Comparison of ENCODE assay signal across 1 cellular context in genomic region chr22:35399678-35400334, GRCh38.
A peak's percentile ranks its signal among the peaks of the same experiment; 100 is the strongest.
TF ChIP-seq lines count a peak whose summit lies in the region.

TSS of gene MCM5 (plus strand) at chr22:35400140. CDS start at chr22:35400439, 299 bp downstream.

TF ChIP-seq in HEK293, 187 proteins besides CTCF, POLR2A, EP300 and RAD21 (continued from another document and continues in another):
- TF ChIP-seq ZNF148 (tag by site-specific recombination; IDR thresholded peaks at IDR 0.05; ENCODE audit: borderline replicate concordance) (no peak), ZNF707 (tag by site-specific recombination; IDR thresholded peaks at IDR 0.05) (no peak), ZNF292 (tag by site-specific recombination; IDR thresholded peaks at IDR 0.05; ENCODE audit: borderline replicate concordance, low read depth) (no peak), ZNF791 (tag by site-specific recombination; IDR thresholded peaks at IDR 0.05) (no peak), ZNF837 (tag by site-specific recombination; IDR thresholded peaks at IDR 0.05) (no peak), ZBTB7A (tag by site-specific recombination; IDR thresholded peaks at IDR 0.05; ENCODE audit: low read depth) (peak; percentile 32; the same call in 1 of the 2 replicates), ZNF426 (tag by site-specific recombination; IDR thresholded peaks at IDR 0.05) (no peak), SALL2 (tag by site-specific recombination; IDR thresholded peaks at IDR 0.05; ENCODE audit: borderline replicate concordance) (no peak), ZNF19 (tag by site-specific recombination; IDR thresholded peaks at IDR 0.05; ENCODE audit: low read depth) (no peak), ZNF76 (tag by site-specific recombination; IDR thresholded peaks at IDR 0.05; ENCODE audit: borderline replicate concordance, low read depth) (peak; percentile 56), INSM2 (tag by site-specific recombination; IDR thresholded peaks at IDR 0.05) (0 out of 2 replicates have a peak, but pooled peaks have one; percentile 45), MZF1 (tag by site-specific recombination; IDR thresholded peaks at IDR 0.05; ENCODE audit: borderline replicate concordance) (no peak), ZNF211 (tag by site-specific recombination; IDR thresholded peaks at IDR 0.05; ENCODE audit: low read depth) (no peak), ZNF394 (tag by site-specific recombination; IDR thresholded peaks at IDR 0.05; ENCODE audit: borderline replicate concordance) (no peak), YY1 (tag by site-specific recombination; IDR thresholded peaks at IDR 0.05) (peak; percentile 96), ZNF23 (tag by site-specific recombination; IDR thresholded peaks at IDR 0.05; ENCODE audit: borderline replicate concordance) (no peak), ZFP69B (tag by site-specific recombination; IDR thresholded peaks at IDR 0.05) (peak; percentile 67), MYNN (tag by site-specific recombination; IDR thresholded peaks at IDR 0.05; ENCODE audit: borderline replicate concordance) (no peak), ZNF248 (tag by site-specific recombination; IDR thresholded peaks at IDR 0.05) (no peak), RBAK (tag by site-specific recombination; IDR thresholded peaks at IDR 0.05) (no peak), ZNF169 (tag by site-specific recombination; IDR thresholded peaks at IDR 0.05) (no peak), ZNF600 (tag by site-specific recombination; IDR thresholded peaks at IDR 0.05) (0 out of 2 replicates have a peak, but pooled peaks have one; percentile 52), EGR2 (tag by site-specific recombination; IDR thresholded peaks at IDR 0.05; ENCODE audit: low read depth) (no peak), ZNF501 (tag by site-specific recombination; IDR thresholded peaks at IDR 0.05) (no peak), ZNF416 (tag by site-specific recombination; IDR thresholded peaks at IDR 0.05) (no peak), ZNF677 (tag by site-specific recombination; IDR thresholded peaks at IDR 0.05) (no peak), ZBTB48 (tag by site-specific recombination; IDR thresholded peaks at IDR 0.05) (no peak), ZNF423 (tag by site-specific recombination; IDR thresholded peaks at IDR 0.05) (no peak), ZNF664 (tag by site-specific recombination; IDR thresholded peaks at IDR 0.05) (no peak), ELK4 (IDR thresholded peaks at IDR 0.05; ENCODE audit: borderline replicate concordance, low read depth, low read length) (peak; percentile 95), ZBTB8A (tag by site-specific recombination; IDR thresholded peaks at IDR 0.05) (peak; percentile 99), ZNF571 (tag by site-specific recombination; IDR thresholded peaks at IDR 0.05) (no peak), GLIS1 (tag by site-specific recombination; IDR thresholded peaks at IDR 0.05) (peak; percentile 18; the same call in 1 of the 2 replicates), ZBTB11 (tag by site-specific recombination; conservative IDR thresholded peaks at IDR 0.05; ENCODE audit: low read depth) (peak; percentile 91), ZNF138 (tag by site-specific recombination; IDR thresholded peaks at IDR 0.05; ENCODE audit: borderline replicate concordance) (no peak), SCRT1 (tag by site-specific recombination; IDR thresholded peaks at IDR 0.05; ENCODE audit: borderline replicate concordance) (0 out of 2 replicates have a peak, but pooled peaks have one; percentile 61), ZBTB20 (tag by site-specific recombination; IDR thresholded peaks at IDR 0.05) (no peak; the same call in 1 of the 2 replicates), ZBTB17 (tag by site-specific recombination; IDR thresholded peaks at IDR 0.05) (peak; percentile 75)
- TF ChIP-seq, protein P1, sequence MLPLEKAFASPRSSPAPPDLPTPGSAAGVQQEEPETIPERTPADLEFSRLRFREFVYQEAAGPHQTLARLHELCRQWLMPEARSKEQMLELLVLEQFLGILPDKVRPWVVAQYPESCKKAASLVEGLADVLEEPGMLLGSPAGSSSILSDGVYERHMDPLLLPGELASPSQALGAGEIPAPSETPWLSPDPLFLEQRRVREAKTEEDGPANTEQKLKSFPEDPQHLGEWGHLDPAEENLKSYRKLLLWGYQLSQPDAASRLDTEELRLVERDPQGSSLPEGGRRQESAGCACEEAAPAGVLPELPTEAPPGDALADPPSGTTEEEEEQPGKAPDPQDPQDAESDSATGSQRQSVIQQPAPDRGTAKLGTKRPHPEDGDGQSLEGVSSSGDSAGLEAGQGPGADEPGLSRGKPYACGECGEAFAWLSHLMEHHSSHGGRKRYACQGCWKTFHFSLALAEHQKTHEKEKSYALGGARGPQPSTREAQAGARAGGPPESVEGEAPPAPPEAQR (tag by site-specific recombination; IDR thresholded peaks at IDR 0.05) = peak; percentile 46; the same call in 1 of the 2 replicates
- TF ChIP-seq, protein P2, sequence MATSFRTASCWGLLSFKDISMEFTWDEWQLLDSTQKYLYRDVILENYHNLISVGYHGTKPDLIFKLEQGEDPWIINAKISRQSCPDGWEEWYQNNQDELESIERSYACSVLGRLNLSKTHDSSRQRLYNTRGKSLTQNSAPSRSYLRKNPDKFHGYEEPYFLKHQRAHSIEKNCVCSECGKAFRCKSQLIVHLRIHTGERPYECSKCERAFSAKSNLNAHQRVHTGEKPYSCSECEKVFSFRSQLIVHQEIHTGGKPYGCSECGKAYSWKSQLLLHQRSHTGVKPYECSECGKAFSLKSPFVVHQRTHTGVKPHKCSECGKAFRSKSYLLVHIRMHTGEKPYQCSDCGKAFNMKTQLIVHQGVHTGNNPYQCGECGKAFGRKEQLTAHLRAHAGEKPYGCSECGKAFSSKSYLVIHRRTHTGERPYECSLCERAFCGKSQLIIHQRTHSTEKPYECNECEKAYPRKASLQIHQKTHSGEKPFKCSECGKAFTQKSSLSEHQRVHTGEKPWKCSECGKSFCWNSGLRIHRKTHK (tag by site-specific recombination; IDR thresholded peaks at IDR 0.05) = no peak
- TF ChIP-seq, protein P3, sequence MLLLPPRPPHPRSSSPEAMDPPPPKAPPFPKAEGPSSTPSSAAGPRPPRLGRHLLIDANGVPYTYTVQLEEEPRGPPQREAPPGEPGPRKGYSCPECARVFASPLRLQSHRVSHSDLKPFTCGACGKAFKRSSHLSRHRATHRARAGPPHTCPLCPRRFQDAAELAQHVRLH (tag by site-specific recombination; IDR thresholded peaks at IDR 0.05) = no peak
- TF ChIP-seq, protein P4, sequence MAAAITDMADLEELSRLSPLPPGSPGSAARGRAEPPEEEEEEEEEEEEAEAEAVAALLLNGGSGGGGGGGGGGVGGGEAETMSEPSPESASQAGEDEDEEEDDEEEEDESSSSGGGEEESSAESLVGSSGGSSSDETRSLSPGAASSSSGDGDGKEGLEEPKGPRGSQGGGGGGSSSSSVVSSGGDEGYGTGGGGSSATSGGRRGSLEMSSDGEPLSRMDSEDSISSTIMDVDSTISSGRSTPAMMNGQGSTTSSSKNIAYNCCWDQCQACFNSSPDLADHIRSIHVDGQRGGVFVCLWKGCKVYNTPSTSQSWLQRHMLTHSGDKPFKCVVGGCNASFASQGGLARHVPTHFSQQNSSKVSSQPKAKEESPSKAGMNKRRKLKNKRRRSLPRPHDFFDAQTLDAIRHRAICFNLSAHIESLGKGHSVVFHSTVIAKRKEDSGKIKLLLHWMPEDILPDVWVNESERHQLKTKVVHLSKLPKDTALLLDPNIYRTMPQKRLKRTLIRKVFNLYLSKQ (tag by site-specific recombination; IDR thresholded peaks at IDR 0.05; ENCODE audit: borderline replicate concordance) = no peak
- TF ChIP-seq, protein P5, sequence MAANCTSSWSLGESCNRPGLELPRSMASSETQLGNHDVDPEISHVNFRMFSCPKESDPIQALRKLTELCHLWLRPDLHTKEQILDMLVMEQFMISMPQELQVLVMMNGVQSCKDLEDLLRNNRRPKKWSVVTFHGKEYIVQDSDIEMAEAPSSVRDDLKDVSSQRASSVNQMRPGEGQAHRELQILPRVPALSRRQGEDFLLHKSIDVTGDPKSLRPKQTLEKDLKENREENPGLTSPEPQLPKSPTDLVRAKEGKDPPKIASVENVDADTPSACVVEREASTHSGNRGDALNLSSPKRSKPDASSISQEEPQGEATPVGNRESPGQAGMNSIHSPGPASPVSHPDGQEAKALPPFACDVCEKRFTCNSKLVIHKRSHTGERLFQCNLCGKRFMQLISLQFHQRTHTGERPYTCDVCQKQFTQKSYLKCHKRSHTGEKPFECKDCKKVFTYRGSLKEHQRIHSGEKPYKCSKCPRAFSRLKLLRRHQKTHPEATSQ (tag by site-specific recombination; IDR thresholded peaks at IDR 0.05) = no peak
- TF ChIP-seq, protein P6, sequence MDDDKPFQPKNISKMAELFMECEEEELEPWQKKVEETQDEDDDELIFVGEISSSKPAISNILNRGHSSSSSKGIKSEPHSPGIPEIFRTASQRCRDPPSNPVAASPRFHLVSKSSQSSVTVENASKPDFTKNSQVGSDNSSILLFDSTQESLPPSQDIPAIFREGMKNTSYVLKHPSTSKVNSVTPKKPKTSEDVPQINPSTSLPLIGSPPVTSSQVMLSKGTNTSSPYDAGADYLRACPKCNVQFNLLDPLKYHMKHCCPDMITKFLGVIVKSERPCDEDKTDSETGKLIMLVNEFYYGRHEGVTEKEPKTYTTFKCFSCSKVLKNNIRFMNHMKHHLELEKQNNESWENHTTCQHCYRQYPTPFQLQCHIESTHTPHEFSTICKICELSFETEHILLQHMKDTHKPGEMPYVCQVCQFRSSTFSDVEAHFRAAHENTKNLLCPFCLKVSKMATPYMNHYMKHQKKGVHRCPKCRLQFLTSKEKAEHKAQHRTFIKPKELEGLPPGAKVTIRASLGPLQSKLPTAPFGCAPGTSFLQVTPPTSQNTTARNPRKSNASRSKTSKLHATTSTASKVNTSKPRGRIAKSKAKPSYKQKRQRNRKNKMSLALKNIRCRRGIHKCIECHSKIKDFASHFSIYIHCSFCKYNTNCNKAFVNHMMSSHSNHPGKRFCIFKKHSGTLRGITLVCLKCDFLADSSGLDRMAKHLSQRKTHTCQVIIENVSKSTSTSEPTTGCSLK (tag by site-specific recombination; IDR thresholded peaks at IDR 0.05) = no peak
- TF ChIP-seq, protein P7, sequence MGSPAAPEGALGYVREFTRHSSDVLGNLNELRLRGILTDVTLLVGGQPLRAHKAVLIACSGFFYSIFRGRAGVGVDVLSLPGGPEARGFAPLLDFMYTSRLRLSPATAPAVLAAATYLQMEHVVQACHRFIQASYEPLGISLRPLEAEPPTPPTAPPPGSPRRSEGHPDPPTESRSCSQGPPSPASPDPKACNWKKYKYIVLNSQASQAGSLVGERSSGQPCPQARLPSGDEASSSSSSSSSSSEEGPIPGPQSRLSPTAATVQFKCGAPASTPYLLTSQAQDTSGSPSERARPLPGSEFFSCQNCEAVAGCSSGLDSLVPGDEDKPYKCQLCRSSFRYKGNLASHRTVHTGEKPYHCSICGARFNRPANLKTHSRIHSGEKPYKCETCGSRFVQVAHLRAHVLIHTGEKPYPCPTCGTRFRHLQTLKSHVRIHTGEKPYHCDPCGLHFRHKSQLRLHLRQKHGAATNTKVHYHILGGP (tag by site-specific recombination; IDR thresholded peaks at IDR 0.05) = no peak
